Comparison of ENCODE assay signal across 10 cellular contexts in the genomic region with DNA sequence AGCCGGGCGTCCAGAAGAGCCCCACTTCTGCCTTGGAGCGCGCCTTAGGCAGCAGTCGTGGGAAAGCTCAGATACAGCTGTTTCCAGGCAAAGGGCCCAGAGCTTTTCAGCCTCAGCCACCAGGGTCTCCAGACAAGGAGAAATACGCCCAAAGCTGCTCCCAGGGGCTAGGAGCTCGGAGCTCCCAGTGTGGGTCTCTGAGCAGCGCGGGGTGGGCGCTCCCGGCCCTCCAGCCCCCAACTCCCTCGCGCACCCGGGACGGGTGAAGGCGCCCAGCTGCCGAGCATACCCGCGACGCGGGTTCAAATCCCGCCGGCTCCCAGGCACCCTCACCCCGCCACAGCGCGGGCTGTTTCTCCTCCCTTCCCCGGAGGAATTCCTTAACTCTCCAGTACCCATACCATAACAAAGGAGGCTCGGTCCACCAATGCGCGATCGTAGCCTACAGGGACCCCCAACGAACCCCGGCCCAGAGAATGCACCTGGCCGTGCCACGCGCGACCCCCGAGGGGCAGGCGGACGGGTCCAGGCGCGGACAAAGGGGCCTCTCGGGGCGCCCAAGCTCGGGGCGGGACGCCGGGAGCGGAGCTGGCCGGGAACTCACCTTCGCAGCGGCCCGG. TPM values are rescaled to one million over a fixed set of nuclear protein-coding genes. Genes with fewer than 3 reads are reported as not detected.
A peak's percentile ranks its signal among the peaks of the same experiment; 100 is the strongest.
DNase-seq lines count a peak whose midpoint lies in the region; ATAC-seq and TF ChIP-seq lines count a peak whose summit lies in the region.
"Had no signal": no experiment of that assay in that cellular context is flagged by ENCODE, and none has a peak within 500 bp of the region (broad histone marks: within the 10 kb centered on the region; RNA-seq: fewer than 3 reads in every experiment).

No MANE protein-coding gene starts in this region.

- no peak for TF ChIP-seq POLR2A in prostate gland (IDR thresholded peaks at IDR 0.05)

- H3K4me3 Mint-ChIP-seq in stimulated activated naive CD8-positive, alpha-beta T cell treated with anti-CD3 and anti-CD28 coated beads, Interleukin-15, amount 100 ng/mL, for 72 hours: no peak overlapping the region
- no peak overlapping the region for H3K4me3 Mint-ChIP-seq in activated CD4-positive, alpha-beta memory T cell treated with anti-CD3 and anti-CD28 coated beads, Interleukin-2, amount 10 ng/mL, durations not matched to agents 7 days and 5 days

- H3K27me3 ChIP-seq in ascending aorta (no peaks in the 10 kb centered on the region), right cardiac atrium (ENCODE audit: control insufficient read depth, insufficient read depth) (no peaks in the 10 kb centered on the region), prostate gland (replicated peaks; ENCODE audit: insufficient read depth) (no peaks in the 10 kb centered on the region)

- CTCF ChIA-PET in activated CD4-positive, alpha-beta memory T cell treated with anti-CD3 and anti-CD28 coated beads, Interleukin-2, amount 10 ng/mL, durations not matched to agents 7 days and 5 days (lab: Charles Lee): no interaction called here

- TF ChIP-seq CTCF in ascending aorta (IDR thresholded peaks at IDR 0.05) (no peak), prostate gland (IDR thresholded peaks at IDR 0.05) (no peak)

- in situ Hi-C loops in KBM-7 (cut with MboI; ENCODE audit: low pct_unique_long_range_greater_than_20kb, low sequenced_read_pairs): no loop called here

- H3K27me3 Mint-ChIP-seq in stimulated activated naive CD8-positive, alpha-beta T cell treated with anti-CD3 and anti-CD28 coated beads, Interleukin-15, amount 100 ng/mL, for 72 hours: peaks cover 92% of the 10 kb centered on the region
- H3K27me3 Mint-ChIP-seq in activated CD4-positive, alpha-beta memory T cell treated with anti-CD3 and anti-CD28 coated beads, Interleukin-2, amount 10 ng/mL, durations not matched to agents 7 days and 5 days: peaks cover 69% of the 10 kb centered on the region

- peaks cover 13 to 32% of the 10 kb centered on the region in 2 donors for H3K4me1 ChIP-seq in ascending aorta
- H3K4me1 ChIP-seq in right cardiac atrium (ENCODE audit: control insufficient read depth, insufficient read depth, low read length): peaks cover 34% of the 10 kb centered on the region
- H3K4me1 ChIP-seq in prostate gland (replicated peaks): no peaks in the 10 kb centered on the region

- POLR2A ChIA-PET in activated CD4-positive, alpha-beta memory T cell treated with anti-CD3 and anti-CD28 coated beads, Interleukin-2, amount 10 ng/mL, durations not matched to agents 7 days and 5 days (lab: Charles Lee): no interaction called here

- ATAC-seq in right cardiac atrium (peak; percentile 10 to 15), esophagus mucosa (no peak)
- ATAC-seq in stimulated activated naive CD8-positive, alpha-beta T cell treated with anti-CD3 and anti-CD28 coated beads, Interleukin-15, amount 100 ng/mL, for 72 hours: no peak
- ATAC-seq: HCT116 had no signal

- H3K4me3 ChIP-seq in ascending aorta (peak overlapping the region; percentile 84), right cardiac atrium (ENCODE audit: low read length) (peak overlapping the region; percentile 78), prostate gland (peak overlapping the region; percentile 49 to 51)

- peaks cover 18% of the 10 kb centered on the region for H3K4me1 Mint-ChIP-seq in stimulated activated naive CD8-positive, alpha-beta T cell treated with anti-CD3 and anti-CD28 coated beads, Interleukin-15, amount 100 ng/mL, for 72 hours
- peaks cover 4% of the 10 kb centered on the region for H3K4me1 Mint-ChIP-seq in activated CD4-positive, alpha-beta memory T cell treated with anti-CD3 and anti-CD28 coated beads, Interleukin-2, amount 10 ng/mL, durations not matched to agents 7 days and 5 days

- intact Hi-C loops in ascending aorta (cut with DNase I) (loop anchor here (2.0 to 5.0 kb wide), 2 partner anchors 34 to 74 kb away; no protein-coding TSS in a partner anchor), right cardiac atrium (cut with DNase I) (loop anchor here (5.0 to 10.0 kb wide), 7 partner anchors 62 to 108 kb away; no protein-coding TSS in a partner anchor), prostate gland (cut with DNase I) (loop anchor here (5.0 kb wide), 2 partner anchors 91 to 106 kb away; no protein-coding TSS in a partner anchor)

- H3K9me3 ChIP-seq in ascending aorta: no peaks in the 10 kb centered on the region
- H3K9me3 ChIP-seq in right cardiac atrium (ENCODE audit: control insufficient read depth, low read length): no peaks in the 10 kb centered on the region
- H3K9me3 ChIP-seq in prostate gland: no peaks in the 10 kb centered on the region

- H3K36me3 Mint-ChIP-seq in activated CD4-positive, alpha-beta memory T cell treated with anti-CD3 and anti-CD28 coated beads, Interleukin-2, amount 10 ng/mL, durations not matched to agents 7 days and 5 days (ENCODE audit: low read depth): peaks cover 3% of the 10 kb centered on the region

- no peak overlapping the region for H3K27ac Mint-ChIP-seq in stimulated activated naive CD8-positive, alpha-beta T cell treated with anti-CD3 and anti-CD28 coated beads, Interleukin-15, amount 100 ng/mL, for 72 hours
- no peak overlapping the region for H3K27ac Mint-ChIP-seq in activated CD4-positive, alpha-beta memory T cell treated with anti-CD3 and anti-CD28 coated beads, Interleukin-2, amount 10 ng/mL, durations not matched to agents 7 days and 5 days

- H3K27ac ChIP-seq in ascending aorta (peak overlapping the region; percentile 95 to 99), right cardiac atrium (ENCODE audit: low read length) (peak overlapping the region; percentile 33), prostate gland (peak overlapping the region; percentile 86 to 91)

- H3K36me3 ChIP-seq in ascending aorta (peaks cover 13 to 18% of the 10 kb centered on the region in 2 donors), prostate gland (no peaks in the 10 kb centered on the region)

- DNase-seq in ELF-1 (ENCODE audit: low read depth, low spot score) (peak; percentile 76), ascending aorta (ENCODE audit: low spot score in 2 of 2) (peak in 1 of 2 donors; percentile 67), right cardiac atrium (peak in 2 of 3 donors; percentile 68 to 72), prostate gland (ENCODE audit: low spot score) (no peak), KBM-7 (no peak)
- no peak for DNase-seq in stimulated activated naive CD8-positive, alpha-beta T cell treated with anti-CD3 and anti-CD28 coated beads, Interleukin-15, amount 100 ng/mL, for 72 hours
- no peak for DNase-seq in activated CD4-positive, alpha-beta memory T cell treated with anti-CD3 and anti-CD28 coated beads, Interleukin-2, amount 10 ng/mL, durations not matched to agents 7 days and 5 days
- DNase-seq: NCI-H2029 had no signal

- 1% methylated on average over 53 of the region's 53 CpGs for WGBS in right cardiac atrium
- 2% methylated on average over 27 of the region's 53 CpGs for WGBS in prostate gland

- no peaks in the 10 kb centered on the region for H3K9me3 Mint-ChIP-seq in stimulated activated naive CD8-positive, alpha-beta T cell treated with anti-CD3 and anti-CD28 coated beads, Interleukin-15, amount 100 ng/mL, for 72 hours
- H3K9me3 Mint-ChIP-seq in activated CD4-positive, alpha-beta memory T cell treated with anti-CD3 and anti-CD28 coated beads, Interleukin-2, amount 10 ng/mL, durations not matched to agents 7 days and 5 days: no peaks in the 10 kb centered on the region

RNA-seq across cellular contexts. Expression of gene COL4A1, which starts 0.5 kb away (rescaled TPM):
- 756 TPM for total RNA-seq in ascending aorta
- 100 to 1,000 TPM in 3 of 4 donors, 10 to 100 TPM in 1; 91.9 to 267 (median 118) TPM for total RNA-seq in right cardiac atrium
- 69.8 TPM for polyA plus RNA-seq in right cardiac atrium
- 100 to 1,000 TPM in 1 of 2 donors, 10 to 100 TPM in 1; 37.3 to 132 TPM for total RNA-seq in prostate gland
- 27.5 TPM for total RNA-seq in esophagus mucosa
- total RNA-seq in activated CD4-positive, alpha-beta memory T cell treated with anti-CD3 and anti-CD28 coated beads, Interleukin-2, amount 10 ng/mL, durations not matched to agents 7 days and 5 days: not detected

RNA-seq across cellular contexts. Expression of gene COL4A2, which starts 0.6 kb away (rescaled TPM):
- total RNA-seq in ascending aorta (1,227 TPM), right cardiac atrium (100 to 1,000 TPM in 3 of 4 donors, 10 to 100 TPM in 1; 84.7 to 268 (median 123) TPM), prostate gland (100 to 1,000 TPM in 1 of 2 donors, 10 to 100 TPM in 1; 82.8 to 193 TPM), esophagus mucosa (30.8 TPM)
- 101 TPM for polyA plus RNA-seq in right cardiac atrium
- not detected for total RNA-seq in activated CD4-positive, alpha-beta memory T cell treated with anti-CD3 and anti-CD28 coated beads, Interleukin-2, amount 10 ng/mL, durations not matched to agents 7 days and 5 days

Comparison
In these comparisons a context has a peak if more than half of its experiments do, and no peak if none do; other contexts are left out.
1. DNase-seq: peak in ELF-1 (single experiment) and right cardiac atrium (2 of 3); none in prostate gland (single experiment), stimulated activated naive CD8-positive, alpha-beta T cell treated with anti-CD3 and anti-CD28 coated beads, Interleukin-15, amount 100 ng/mL, for 72 hours (0 of 2), KBM-7 (single experiment) and activated CD4-positive, alpha-beta memory T cell treated with anti-CD3 and anti-CD28 coated beads, Interleukin-2, amount 10 ng/mL, durations not matched to agents 7 days and 5 days (single experiment).
2. H3K27ac ChIP-seq: peak in every context shown above with its lines; median percentile 97 in ascending aorta; 88 in prostate gland; 33 in right cardiac atrium.
3. ATAC-seq: peak in right cardiac atrium (2 of 2); none in stimulated activated naive CD8-positive, alpha-beta T cell treated with anti-CD3 and anti-CD28 coated beads, Interleukin-15, amount 100 ng/mL, for 72 hours (single experiment) and esophagus mucosa (single experiment).
4. RNA of gene COL4A1, which starts 0.5 kb away (total RNA-seq): 756 TPM in ascending aorta (single experiment), 91.9 to 267 TPM in right cardiac atrium, 37.3 to 132 TPM in prostate gland and 27.5 TPM in esophagus mucosa (single experiment); not detected in activated CD4-positive, alpha-beta memory T cell treated with anti-CD3 and anti-CD28 coated beads, Interleukin-2, amount 10 ng/mL, durations not matched to agents 7 days and 5 days; every median in the first group is over 10 times any median in the second.
5. RNA of gene COL4A2, which starts 0.6 kb away (total RNA-seq): 1,227 TPM in ascending aorta (single experiment), 82.8 to 193 TPM in prostate gland, 84.7 to 268 TPM in right cardiac atrium and 30.8 TPM in esophagus mucosa (single experiment); not detected in activated CD4-positive, alpha-beta memory T cell treated with anti-CD3 and anti-CD28 coated beads, Interleukin-2, amount 10 ng/mL, durations not matched to agents 7 days and 5 days; every median in the first group is over 10 times any median in the second.
6. Peak in every context shown above with its lines, with median percentiles within 50 percentile points of each other: H3K4me3 ChIP-seq.